Comparison of ENCODE assay signal across 10 cellular contexts in the genomic region with DNA sequence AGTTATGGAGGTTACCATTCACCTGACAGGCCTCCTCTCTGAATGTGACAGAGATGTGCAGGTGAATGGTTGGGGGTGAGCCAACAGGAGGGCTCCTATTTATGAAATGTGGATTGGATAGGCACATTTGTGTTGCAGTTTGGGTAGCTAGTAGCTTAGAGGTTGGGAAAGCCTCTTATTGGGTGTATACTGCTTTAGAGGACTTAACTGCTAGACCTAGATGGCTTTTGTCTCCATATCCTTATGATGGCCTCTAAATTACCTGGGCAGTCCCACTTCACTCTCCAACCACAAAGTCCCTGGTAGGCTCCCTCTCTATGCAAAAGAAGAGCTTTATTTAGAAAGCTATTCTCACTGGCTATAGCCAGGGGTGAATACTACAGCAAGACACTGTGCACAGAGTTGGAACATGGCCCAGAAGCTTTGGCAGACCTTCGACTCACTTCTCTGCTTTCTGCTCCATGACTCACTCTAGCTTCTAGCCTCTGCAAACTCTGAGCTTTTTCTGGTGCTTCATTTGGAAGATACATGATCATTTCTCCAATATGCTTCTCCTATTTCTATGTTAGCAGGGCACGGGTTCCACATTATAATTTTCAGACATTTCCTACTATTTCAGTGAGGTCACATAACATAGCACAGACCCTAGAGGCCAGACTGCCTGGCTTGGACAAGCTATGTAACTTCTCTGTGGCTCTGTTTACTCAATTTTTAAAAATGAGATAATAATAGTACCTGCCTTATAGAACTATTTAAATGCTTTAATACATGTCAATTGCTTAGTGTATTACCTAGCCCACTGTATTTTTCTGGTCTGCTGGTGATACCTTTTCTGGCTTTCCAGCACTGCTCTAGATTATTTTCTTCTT. TPM values are rescaled to one million over a fixed set of nuclear protein-coding genes. Genes with fewer than 3 reads are reported as not detected.
DNase-seq lines count a peak whose midpoint lies in the region; ATAC-seq and FAIRE-seq lines count a peak whose summit lies in the region.
"Had no signal": no experiment of that assay in that cellular context is flagged by ENCODE, and none has a peak within 500 bp of the region (broad histone marks: within the 10 kb centered on the region; RNA-seq: fewer than 3 reads in every experiment).

No MANE protein-coding gene starts in this region.

- H3K9me3 Mint-ChIP-seq in activated naive CD4-positive, alpha-beta T cell treated with anti-CD3 and anti-CD28 coated beads, Interleukin-2, amount 50 U/mL, for 72 hours, result peaks cover 0 to 9% of the 10 kb centered on the region in 2 donors
- H3K9me3 Mint-ChIP-seq: activated B cell treated with CpG ODN at 0.5 μM for 24 hours had no signal

- no peak overlapping the region for H3K27ac Mint-ChIP-seq in activated naive CD4-positive, alpha-beta T cell treated with anti-CD3 and anti-CD28 coated beads, Interleukin-2, amount 50 U/mL, for 72 hours
- H3K27ac Mint-ChIP-seq: activated B cell treated with CpG ODN at 0.5 μM for 24 hours; CD8-positive, alpha-beta memory T cell had no signal

- ATAC-seq in activated naive CD4-positive, alpha-beta T cell treated with anti-CD3 and anti-CD28 coated beads, Interleukin-2, amount 50 U/mL, for 72 hours, result peak; percentile 55 to 60
- ATAC-seq in HG03135 (IDR thresholded peaks at IDR 0.05; ENCODE audit: unreplicated experiment) (no peak), HG02798 (IDR thresholded peaks at IDR 0.05; ENCODE audit: poor library complexity, unreplicated experiment) (no peak)

- no peak for DNase-seq in activated naive CD4-positive, alpha-beta T cell treated with anti-CD3 and anti-CD28 coated beads, Interleukin-2, amount 50 U/mL, for 72 hours (ENCODE audit: low spot score in 2 of 2)
- no peak for DNase-seq in activated naive CD4-positive, alpha-beta T cell treated with anti-CD3 and anti-CD28 coated beads, Interleukin-2, amount 50 U/mL, for 16 hours
- DNase-seq in brain pericyte (ENCODE audit: low read depth, low spot score) (peak; percentile 18), kidney tubule cell (ENCODE audit: low spot score) (peak; percentile 70), urothelium cell line (ENCODE audit: low spot score) (peak; percentile 22), epidermal melanocyte (ENCODE audit: insufficient read length, low spot score) (no peak)
- DNase-seq: activated B cell treated with CpG ODN at 0.5 μM for 24 hours; CD8-positive, alpha-beta memory T cell had no signal

- FAIRE-seq in urothelium cell line (lab: Jason Lieb, UNC), result no peak

- no peaks in the 10 kb centered on the region for H3K36me3 Mint-ChIP-seq in activated naive CD4-positive, alpha-beta T cell treated with anti-CD3 and anti-CD28 coated beads, Interleukin-2, amount 50 U/mL, for 72 hours

RNA-seq across cellular contexts. Expression of a gene that starts 6.0 kb away (rescaled TPM):
- not detected for total RNA-seq in activated naive CD4-positive, alpha-beta T cell treated with anti-CD3 and anti-CD28 coated beads, Interleukin-2, amount 50 U/mL, for 72 hours
- total RNA-seq: activated B cell treated with CpG ODN at 0.5 μM for 24 hours; CD8-positive, alpha-beta memory T cell had no signal

RNA-seq across cellular contexts. Expression of a gene that starts 28.6 kb away (rescaled TPM):
- total RNA-seq in activated naive CD4-positive, alpha-beta T cell treated with anti-CD3 and anti-CD28 coated beads, Interleukin-2, amount 50 U/mL, for 72 hours, result 10 to 100 TPM; 41.5 to 45.3 TPM

RNA-seq across cellular contexts. Expression of a gene that starts 38.2 kb away (rescaled TPM):
- total RNA-seq in activated naive CD4-positive, alpha-beta T cell treated with anti-CD3 and anti-CD28 coated beads, Interleukin-2, amount 50 U/mL, for 72 hours, result not detected
- total RNA-seq: activated B cell treated with CpG ODN at 0.5 μM for 24 hours; CD8-positive, alpha-beta memory T cell had no signal

Comparison
In these comparisons a context has a peak if more than half of its experiments do, and no peak if none do; other contexts are left out.
1. ATAC-seq: peak in activated naive CD4-positive, alpha-beta T cell treated with anti-CD3 and anti-CD28 coated beads, Interleukin-2, amount 50 U/mL, for 72 hours (2 of 2); none in HG03135 (single experiment) and HG02798 (single experiment).
2. DNase-seq: peak in brain pericyte (single experiment), kidney tubule cell (single experiment) and urothelium cell line (single experiment); none in activated naive CD4-positive, alpha-beta T cell treated with anti-CD3 and anti-CD28 coated beads, Interleukin-2, amount 50 U/mL, for 72 hours (0 of 2), activated naive CD4-positive, alpha-beta T cell treated with anti-CD3 and anti-CD28 coated beads, Interleukin-2, amount 50 U/mL, for 16 hours (single experiment) and epidermal melanocyte (single experiment).